In the genomic region with DNA sequence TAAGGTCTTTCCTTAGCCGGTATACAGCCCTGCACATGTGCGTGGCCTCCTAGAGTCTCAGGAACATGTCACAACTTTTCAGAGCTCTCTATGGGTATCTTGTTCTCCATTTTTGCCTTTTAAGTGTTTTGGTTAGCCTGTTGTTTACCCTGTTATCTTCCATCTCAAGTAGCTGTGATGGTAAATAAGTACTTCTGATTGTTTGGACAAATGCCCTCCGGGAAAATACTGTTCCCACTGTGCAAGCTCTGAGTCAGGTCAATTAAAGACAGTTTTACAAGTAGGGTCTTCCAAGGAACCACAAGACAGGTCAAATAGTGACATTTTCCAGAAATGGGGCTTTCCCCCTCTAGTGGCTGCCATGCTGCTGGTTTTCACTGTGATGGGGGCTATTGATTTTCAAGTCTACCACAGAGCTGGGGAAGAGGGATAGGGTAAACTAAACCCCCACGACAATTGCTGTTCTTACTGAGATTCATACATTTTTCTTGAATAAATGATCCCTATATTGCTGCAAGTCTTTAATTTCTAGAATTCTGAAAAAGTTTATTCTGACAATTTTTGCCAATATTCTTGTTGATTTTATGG, we compare ENCODE assay signal across 16 cellular contexts. TPM values are rescaled to one million over a fixed set of nuclear protein-coding genes. Genes with fewer than 3 reads are reported as not detected.
DNase-seq lines count a peak whose midpoint lies in the region; ATAC-seq, FAIRE-seq and TF ChIP-seq lines count a peak whose summit lies in the region.
"Had no signal": no experiment of that assay in that cellular context is flagged by ENCODE, and none has a peak within 500 bp of the region (broad histone marks: within the 10 kb centered on the region; RNA-seq: fewer than 3 reads in every experiment).

No MANE protein-coding gene starts in this region.

- no peak for ATAC-seq in A549
- ATAC-seq: left cardiac atrium, T-cell had no signal

- CTCF ChIA-PET in A549 (lab: Yijun Ruan, JAX) (interaction anchor here (1.2 to 2.0 kb wide), 3 partner anchors 45 to 105 kb away, joined by 3 to 4 read pairs (median 4); no protein-coding TSS in a partner anchor), endothelial cell of umbilical vein (lab: Charles Lee) (interaction anchor here (0.9 to 2.1 kb wide), 3 partner anchors 32 to 129 kb away, joined by 3 to 9 read pairs (median 3); no protein-coding TSS in a partner anchor)

- H3K4me3 ChIP-seq in A549 (no peak overlapping the region), endothelial cell of umbilical vein (replicated peaks in 1 of 3; ENCODE audit: insufficient read depth in 1 of 3, low read depth in 1 of 3, low read length in 3 of 3) (no peak overlapping the region)
- H3K4me3 ChIP-seq: colonic mucosa had no signal

- TF ChIP-seq CTCF in A549 (IDR thresholded peaks at IDR 0.05) (no peak), endothelial cell of umbilical vein (IDR thresholded peaks at IDR 0.05; ENCODE audit: extremely low read depth in 1 of 2, insufficient read depth in 1 of 2, low read depth in 1 of 2, low read length in 2 of 2) (peak in 1 of 2 donors; percentile 11)

- no peaks in the 10 kb centered on the region for H3K27me3 ChIP-seq in endothelial cell of umbilical vein (ENCODE audit: control insufficient read depth in 2 of 2, insufficient read depth in 2 of 2, low read length in 2 of 2)
- H3K27me3 ChIP-seq: colonic mucosa had no signal

- no peak overlapping the region for H3K9ac ChIP-seq in endothelial cell of umbilical vein (replicated peaks; ENCODE audit: extremely low read depth, insufficient read depth, low read length)

- H3K9me1 ChIP-seq in endothelial cell of umbilical vein (replicated peaks; ENCODE audit: control insufficient read depth, extremely low read depth, insufficient read depth, low read length) = no peaks in the 10 kb centered on the region

- WGBS in A549 (ENCODE audit: missing lambda C conversion rate) = 69% methylated on average over 4 of the region's 4 CpGs

- H3K9me3 ChIP-seq in A549 = no peaks in the 10 kb centered on the region
- no peaks in the 10 kb centered on the region for H3K9me3 ChIP-seq in endothelial cell of umbilical vein (replicated peaks; ENCODE audit: control insufficient read depth, insufficient read depth, low read length)
- H3K9me3 ChIP-seq: colonic mucosa had no signal

- H3K4me2 ChIP-seq in A549 = 0 out of 3 replicates have a peak overlapping the region, but pooled peaks have one; percentile 3
- H3K4me2 ChIP-seq in endothelial cell of umbilical vein (ENCODE audit: insufficient read depth, low read length) = no peak overlapping the region

- no peak for FAIRE-seq in A549 (lab: Jason Lieb, UNC)
- peak; percentile 56 for FAIRE-seq in endothelial cell of umbilical vein (lab: Jason Lieb, UNC)

- dilution Hi-C loops in endothelial cell of umbilical vein (cut with MboI; ENCODE audit: extremely low pct_ligation_motif_present, low sequenced_read_pairs) = no loop called here

- no peaks in the 10 kb centered on the region for H4K20me1 ChIP-seq in endothelial cell of umbilical vein (replicated peaks; ENCODE audit: control insufficient read depth, extremely low read depth, insufficient read depth, low read length)

- BruUV-seq in endothelial cell of umbilical vein (replicated peaks; lab: Mats Ljungman, UMichigan) = no TSS peak

- DNase-seq in A549 (ENCODE audit: low read depth in 1 of 2, low spot score in 1 of 2) = no peak
- DNase-seq in ELF-1 (ENCODE audit: low read depth, low spot score) = peak; percentile 83
- DNase-seq in NCI-H2227 treated with DMSO at 0.1 percent for 48 hours (lab: John Stamatoyannopoulos, UW) = peak; percentile 61
- DNase-seq in endothelial cell of umbilical vein (ENCODE audit: low read depth, low spot score) = no peak
- DNase-seq in stimulated activated CD4-positive, alpha-beta T cell treated with anti-CD3 and anti-CD28 coated beads, Interleukin-4, amount 100 ng/mL, for 1 hour = no peak
- DNase-seq in central memory CD4-positive, alpha-beta T cell = no peak
- no peak for DNase-seq in DMS 273 (lab: John Stamatoyannopoulos, UW; ENCODE audit: unreplicated experiment)
- DNase-seq in NCI-H2196 (lab: John Stamatoyannopoulos, UW; ENCODE audit: unreplicated experiment) = no peak
- DNase-seq: activated CD4-positive, alpha-beta T cell treated with anti-CD3 and anti-CD28 coated beads, Interleukin-2, amount 50 U/mL, for 48 hours; activated naive CD4-positive, alpha-beta T cell treated with anti-CD3 and anti-CD28 coated beads, Interleukin-2, amount 50 U/mL, for 16 hours; colonic mucosa; left cardiac atrium; NCI-H1048; nephron progenitor cell; stimulated activated CD8-positive, alpha-beta memory T cell treated with anti-CD3 and anti-CD28 coated beads, Interleukin-4, amount 100 ng/mL, for 48 hours; T-cell had no signal

- TF ChIP-seq EP300 in A549 (IDR thresholded peaks at IDR 0.05) = no peak

- H3K36me3 ChIP-seq in endothelial cell of umbilical vein (ENCODE audit: control insufficient read depth in 2 of 2, extremely low read depth in 1 of 2, insufficient read depth in 2 of 2, low read length in 2 of 2) = no peaks in the 10 kb centered on the region
- H3K36me3 ChIP-seq: colonic mucosa had no signal

- POLR2A ChIA-PET in A549 (lab: Yijun Ruan, JAX) (no interaction called here), endothelial cell of umbilical vein (lab: Charles Lee) (no interaction called here)

- no peak for TF ChIP-seq RAD21 in A549 (conservative IDR thresholded peaks at IDR 0.05 in 1 of 2, IDR thresholded peaks at IDR 0.05 in 1 of 2)

- no peaks in the 10 kb centered on the region for H3K79me2 ChIP-seq in endothelial cell of umbilical vein (ENCODE audit: control insufficient read depth, insufficient read depth, low read length)

- H2AFZ ChIP-seq in endothelial cell of umbilical vein (ENCODE audit: low read depth, low read length) = no peak overlapping the region

- intact Hi-C loops in endothelial cell of umbilical vein (cut with micrococcal nuclease) = loop anchor here (5.0 kb wide), 1 partner anchor 83 kb away; no protein-coding TSS in a partner anchor

- H3K4me1 ChIP-seq in A549 (peaks cover 14% of the 10 kb centered on the region), endothelial cell of umbilical vein (ENCODE audit: control insufficient read depth, extremely low read depth, insufficient read depth, low read length) (peaks cover 5% of the 10 kb centered on the region)
- H3K4me1 ChIP-seq: colonic mucosa had no signal

- no peak overlapping the region for H3K27ac ChIP-seq in A549
- H3K27ac ChIP-seq in endothelial cell of umbilical vein (ENCODE audit: insufficient read depth, low read depth, low read length) = no peak overlapping the region
- H3K27ac ChIP-seq: colonic mucosa had no signal

- TF ChIP-seq POLR2A in A549 (IDR thresholded peaks at IDR 0.05; ENCODE audit: low read length) = no peak
- no peak for TF ChIP-seq POLR2A in endothelial cell of umbilical vein (IDR thresholded peaks at IDR 0.05; ENCODE audit: low read depth, low read length)

TF ChIP-seq in A549, 52 proteins besides CTCF, POLR2A, EP300 and RAD21 (continues in another document):
- no peak for TF ChIP-seq RARB (CRISPR knock-in tag; IDR thresholded peaks at IDR 0.05)
- no peak for TF ChIP-seq RCOR1 (IDR thresholded peaks at IDR 0.05; ENCODE audit: low read depth, low read length)
- no peak for TF ChIP-seq TP53 (CRISPR knock-in tag; IDR thresholded peaks at IDR 0.05)
- no peak for TF ChIP-seq FOSL2 (IDR thresholded peaks at IDR 0.05)
- no peak for TF ChIP-seq FOSL2 (CRISPR knock-in tag; IDR thresholded peaks at IDR 0.05)
- TF ChIP-seq JUN (IDR thresholded peaks at IDR 0.05) = no peak
- TF ChIP-seq, protein P1, sequence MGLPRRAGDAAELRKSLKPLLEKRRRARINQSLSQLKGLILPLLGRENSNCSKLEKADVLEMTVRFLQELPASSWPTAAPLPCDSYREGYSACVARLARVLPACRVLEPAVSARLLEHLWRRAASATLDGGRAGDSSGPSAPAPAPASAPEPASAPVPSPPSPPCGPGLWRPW (IDR thresholded peaks at IDR 0.05) = no peak
- TF ChIP-seq EHF (CRISPR knock-in tag; IDR thresholded peaks at IDR 0.05) = no peak
- TF ChIP-seq TFCP2L1 (CRISPR knock-in tag; IDR thresholded peaks at IDR 0.05) = no peak
- TF ChIP-seq ESRRA (IDR thresholded peaks at IDR 0.05; ENCODE audit: borderline replicate concordance, low read length) = no peak
- TF ChIP-seq MAZ (IDR thresholded peaks at IDR 0.05; ENCODE audit: borderline replicate concordance, low read depth, low read length) = no peak

TF ChIP-seq in endothelial cell of umbilical vein, 7 proteins besides CTCF, POLR2A, EP300 and RAD21:
- TF ChIP-seq FOS (IDR thresholded peaks at IDR 0.05; ENCODE audit: borderline replicate concordance, insufficient read depth, low read length) = no peak
- no peak for TF ChIP-seq POLR2AphosphoS5 (IDR thresholded peaks at IDR 0.05; ENCODE audit: insufficient read depth, low read depth, low read length)
- TF ChIP-seq EZH2 (IDR thresholded peaks at IDR 0.05; ENCODE audit: borderline replicate concordance, low read depth, low read length, severe bottlenecking) = no peak
- TF ChIP-seq GATA2 (IDR thresholded peaks at IDR 0.05; ENCODE audit: insufficient read depth, insufficient read length, low read depth, low read length) = no peak
- TF ChIP-seq MYC (IDR thresholded peaks at IDR 0.05; ENCODE audit: low read depth, low read length) = no peak
- TF ChIP-seq JUN (IDR thresholded peaks at IDR 0.05; ENCODE audit: borderline replicate concordance, insufficient read depth, insufficient read length, low read depth) = no peak
- TF ChIP-seq, protein P2, sequence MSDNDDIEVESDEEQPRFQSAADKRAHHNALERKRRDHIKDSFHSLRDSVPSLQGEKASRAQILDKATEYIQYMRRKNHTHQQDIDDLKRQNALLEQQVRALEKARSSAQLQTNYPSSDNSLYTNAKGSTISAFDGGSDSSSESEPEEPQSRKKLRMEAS (IDR thresholded peaks at IDR 0.05; ENCODE audit: insufficient read depth, insufficient read length) = no peak

RNA-seq across cellular contexts. Expression of a gene that starts 4.3 kb away (rescaled TPM):
- 6.9 and 8.1 TPM in 2 replicates for polyA plus RNA-seq in A549 (2011; rRNA removed)
- polyA plus RNA-seq in A549 (2012; cell fraction: cytosol; rRNA removed) = 0.89 and 1.6 TPM in 2 replicates
- 0.54 and 1.2 TPM in 2 replicates for polyA plus RNA-seq in A549 (2012; cell fraction: nucleus; rRNA removed)
- polyA plus RNA-seq in A549 (2017; fragmentation: RNase III; extraction: RNeasy Plus Mini Kit Qiagen cat#74134 plus additional on column Dnase treatment) = 2.0 to 2.5 TPM (median 2.2 TPM) in 3 replicates
- 1.4 and 2.3 TPM in 2 replicates for polyA minus RNA-seq in A549 (2011; rRNA and poly(A)+ RNA removed)
- total RNA-seq in endothelial cell of umbilical vein = 1.6 and 1.8 TPM in 2 replicates
- 0.70 and 0.73 TPM in 2 replicates for polyA plus RNA-seq in endothelial cell of umbilical vein
- 0.65 and 0.89 TPM in 2 replicates for polyA plus RNA-seq in endothelial cell of umbilical vein (2011; cell fraction: cytosol; rRNA removed)
- 1.1 and 1.2 TPM in 2 replicates for polyA plus RNA-seq in endothelial cell of umbilical vein (2011; cell fraction: nucleus; rRNA removed)
- 1.3 and 1.9 TPM in 2 replicates for polyA plus RNA-seq in endothelial cell of umbilical vein (2012)
- 1.5 TPM in 1 of 2 replicates, not detected in the other for polyA minus RNA-seq in endothelial cell of umbilical vein
- 0.82 TPM for polyA minus RNA-seq in endothelial cell of umbilical vein (2011; cell fraction: cytosol; rRNA and poly(A)+ RNA removed)
- polyA minus RNA-seq in endothelial cell of umbilical vein (2011; cell fraction: nucleus; rRNA and poly(A)+ RNA removed) = 0.10 and 0.38 TPM in 2 replicates

Comparison
In these comparisons a context has a peak if more than half of its experiments do, and no peak if none do; other contexts are left out.
1. DNase-seq: peak in ELF-1 (single experiment) and NCI-H2227 treated with DMSO at 0.1 percent for 48 hours (single experiment); none in A549 (0 of 2), endothelial cell of umbilical vein (single experiment), stimulated activated CD4-positive, alpha-beta T cell treated with anti-CD3 and anti-CD28 coated beads, Interleukin-4, amount 100 ng/mL, for 1 hour (single experiment), central memory CD4-positive, alpha-beta T cell (single experiment), DMS 273 (single experiment) and NCI-H2196 (single experiment).